16 cellular contexts compared by ENCODE assay signal in genomic region chr4:172055046-172055445, GRCh38.
DNase-seq lines count a peak whose midpoint lies in the region; ATAC-seq and TF ChIP-seq lines count a peak whose summit lies in the region.
"Had no signal": no experiment of that assay in that cellular context is flagged by ENCODE, and none has a peak within 500 bp of the region (broad histone marks: within the 10 kb centered on the region; RNA-seq: fewer than 3 reads in every experiment).

No MANE protein-coding gene starts in this region.

- H3K9me2 ChIP-seq in GM23338 (ENCODE audit: insufficient read depth): no peaks in the 10 kb centered on the region

- peak overlapping the region; percentile 60; the same call in 1 of the 2 replicates for H2AFZ ChIP-seq in GM23338
- H2AFZ ChIP-seq in neuron (ENCODE audit: low read depth, low read length): peak overlapping the region; percentile 54

- no peak for TF ChIP-seq CTCF in GM23338 (conservative IDR thresholded peaks at IDR 0.05; ENCODE audit: low read depth in 2 of 2)
- TF ChIP-seq CTCF in dorsolateral prefrontal cortex (IDR thresholded peaks at IDR 0.05 in 54 of 56, conservative IDR thresholded peaks at IDR 0.05 in 2 of 56; ENCODE audit: low read depth in 1 of 56, partially characterized antibody in 56 of 56): no peak

- H3K79me2 ChIP-seq in GM23338 (replicated peaks; ENCODE audit: insufficient read depth): no peaks in the 10 kb centered on the region

- no peak overlapping the region for H3K4me3 Mint-ChIP-seq in GM23338

- H3K27me3 Mint-ChIP-seq in GM23338 (ENCODE audit: insufficient read depth, low read depth, poor library complexity): no peaks in the 10 kb centered on the region
- H3K27me3 Mint-ChIP-seq: progenitor cell of endocrine pancreas had no signal

- H3K27me3 ChIP-seq in GM23338 (ENCODE audit: insufficient read depth) (no peaks in the 10 kb centered on the region), neuron (ENCODE audit: insufficient read depth, low read length) (no peaks in the 10 kb centered on the region), dorsolateral prefrontal cortex (no peaks in the 10 kb centered on the region)
- H3K27me3 ChIP-seq: adrenal gland, colonic mucosa, upper lobe of right lung had no signal

- H3K4me3 ChIP-seq in GM23338: no peak overlapping the region
- no peak overlapping the region for H3K4me3 ChIP-seq in neuron (ENCODE audit: low read length)
- H3K4me3 ChIP-seq in dorsolateral prefrontal cortex: no peak overlapping the region
- H3K4me3 ChIP-seq: adrenal gland, colonic mucosa, HAP-1, SK-N-MC, upper lobe of right lung had no signal

- H3K4me2 ChIP-seq in GM23338: no peak overlapping the region

- ATAC-seq in GM19328 (IDR thresholded peaks at IDR 0.05; ENCODE audit: unreplicated experiment): peak; percentile 59
- ATAC-seq in GM23338: no peak
- peak; percentile 74 for ATAC-seq in HG03108 (IDR thresholded peaks at IDR 0.05; ENCODE audit: unreplicated experiment)
- ATAC-seq in left ventricle myocardium superior: no peak
- ATAC-seq: upper lobe of right lung had no signal

- no peaks in the 10 kb centered on the region for H4K20me1 ChIP-seq in GM23338 (replicated peaks; ENCODE audit: insufficient read depth)

- no peak overlapping the region for H3K27ac ChIP-seq in GM23338 (ENCODE audit: low read depth)
- no peak overlapping the region for H3K27ac ChIP-seq in dorsolateral prefrontal cortex
- H3K27ac ChIP-seq: adrenal gland, colonic mucosa, SK-N-MC, upper lobe of right lung had no signal

- no peaks in the 10 kb centered on the region for H3K9me3 Mint-ChIP-seq in GM23338

- DNase-seq in GM23338 (ENCODE audit: low spot score) (no peak), left ventricle myocardium superior (no peak), activated gamma-delta T cell treated with Interleukin-2 at 50 U/mL for 16 hours (no peak), dorsolateral prefrontal cortex (no peak), Ammon's horn (ENCODE audit: low spot score) (no peak)
- DNase-seq: adrenal gland, colonic mucosa, midbrain, NCI-H1694 treated with DMSO at 0.1 percent for 48 hours, upper lobe of right lung had no signal

- H3K36me3 ChIP-seq in GM23338 (ENCODE audit: insufficient read depth) (no peaks in the 10 kb centered on the region), neuron (ENCODE audit: insufficient read depth, low read length) (no peaks in the 10 kb centered on the region)
- H3K36me3 ChIP-seq: adrenal gland, colonic mucosa, HAP-1, upper lobe of right lung had no signal

- no peaks in the 10 kb centered on the region for H3K36me3 Mint-ChIP-seq in GM23338 (ENCODE audit: low read depth)

- H3K4me1 ChIP-seq in GM23338 (ENCODE audit: insufficient read depth) (no peaks in the 10 kb centered on the region; the same call in 1 of the 2 replicates), neuron (ENCODE audit: insufficient read depth, low read length) (no peaks in the 10 kb centered on the region)
- H3K4me1 ChIP-seq: adrenal gland, colonic mucosa, HAP-1, upper lobe of right lung had no signal

- intact Hi-C loops in left ventricle myocardium superior (cut with micrococcal nuclease) (no loop called here), dorsolateral prefrontal cortex (cut with DNase I) (no loop called here)

- no peaks in the 10 kb centered on the region for H3K9me3 ChIP-seq in neuron (ENCODE audit: low read length)
- H3K9me3 ChIP-seq: adrenal gland, colonic mucosa, HAP-1, upper lobe of right lung had no signal

- peaks cover 8% of the 10 kb centered on the region; the same call in 2 of the 3 replicates for H3K4me1 Mint-ChIP-seq in GM23338

- H3F3A ChIP-seq in GM23338 (replicated peaks; ENCODE audit: low read depth): no peaks in the 10 kb centered on the region

- H3K27ac Mint-ChIP-seq in GM23338: no peak overlapping the region
- H3K27ac Mint-ChIP-seq: progenitor cell of endocrine pancreas had no signal

TF ChIP-seq in GM23338, 12 proteins besides CTCF, POLR2A, EP300 and RAD21 (continues in another document):
- TF ChIP-seq JUNB (IDR thresholded peaks at IDR 0.05; ENCODE audit: unreplicated experiment): no peak
- TF ChIP-seq ETS1 (IDR thresholded peaks at IDR 0.05): no peak
- TF ChIP-seq REST (IDR thresholded peaks at IDR 0.05; ENCODE audit: unreplicated experiment): no peak
- TF ChIP-seq EZH2phosphoT487 (IDR thresholded peaks at IDR 0.05; ENCODE audit: unreplicated experiment): no peak
- no peak for TF ChIP-seq POLR2AphosphoS5 (IDR thresholded peaks at IDR 0.05; ENCODE audit: low read depth)
- no peak for TF ChIP-seq ZNF331 (CRISPR knock-in tag; IDR thresholded peaks at IDR 0.05; ENCODE audit: low read depth)
- no peak for TF ChIP-seq EZH2 (IDR thresholded peaks at IDR 0.05; ENCODE audit: low read depth, unreplicated experiment)
- no peak for TF ChIP-seq ZNF114 (CRISPR knock-in tag; IDR thresholded peaks at IDR 0.05)
- TF ChIP-seq NANOG (IDR thresholded peaks at IDR 0.05; ENCODE audit: borderline replicate concordance): no peak

Comparison
In these comparisons a context has a peak if more than half of its experiments do, and no peak if none do; other contexts are left out.
1. ATAC-seq: peak in GM19328 (single experiment) and HG03108 (single experiment); none in GM23338 (single experiment) and left ventricle myocardium superior (single experiment).